Comparison of ENCODE assay signal across 11 cellular contexts in genomic region chr4:184437988-184438774, GRCh38.
DNase-seq lines count a peak whose midpoint lies in the region; ATAC-seq and TF ChIP-seq lines count a peak whose summit lies in the region.
"Had no signal": no experiment of that assay in that cellular context is flagged by ENCODE, and none has a peak within 500 bp of the region (broad histone marks: within the 10 kb centered on the region; RNA-seq: fewer than 3 reads in every experiment).

No MANE protein-coding gene starts in this region.

- ATAC-seq in GM19395 (IDR thresholded peaks at IDR 0.05; ENCODE audit: unreplicated experiment): peak; percentile 68
- no peak for ATAC-seq in GM18502 (IDR thresholded peaks at IDR 0.05; ENCODE audit: poor library complexity, unreplicated experiment)
- ATAC-seq: esophagus mucosa had no signal

- H3K4me3 ChIP-seq in neutrophil (ENCODE audit: low read depth in 1 of 2, low read length in 1 of 2) (no peak overlapping the region), coronary artery (no peak overlapping the region)
- H3K4me3 ChIP-seq: vagina had no signal

- 0 out of 2 replicates have a peak overlapping the region, but pooled peaks have one; percentile 9 for H3K27ac ChIP-seq in VCaP
- H3K27ac ChIP-seq in neutrophil: peak overlapping the region; percentile 73
- H3K27ac ChIP-seq in coronary artery: no peak overlapping the region
- H3K27ac ChIP-seq: vagina had no signal

- H3K36me3 ChIP-seq in neutrophil: peaks cover 9% of the 10 kb centered on the region
- H3K36me3 ChIP-seq: vagina had no signal

- H3K9me3 ChIP-seq in neutrophil: no peaks in the 10 kb centered on the region
- H3K9me3 ChIP-seq: vagina had no signal

- DNase-seq in MV-4-11 (lab: John Stamatoyannopoulos, UW) (peak; percentile 83), coronary artery (ENCODE audit: low spot score) (no peak), Ammon's horn (ENCODE audit: low spot score) (no peak)
- DNase-seq: activated naive CD4-positive, alpha-beta T cell treated with Interleukin-2 at 50 U/mL for 16 hours; mammary epithelial cell had no signal

- TF ChIP-seq CTCF in VCaP (conservative IDR thresholded peaks at IDR 0.05): 0 out of 2 replicates have a peak, but pooled peaks have one; percentile 9
- TF ChIP-seq CTCF in neutrophil (IDR thresholded peaks at IDR 0.05): no peak
- TF ChIP-seq CTCF in coronary artery (IDR thresholded peaks at IDR 0.05): no peak

- no peaks in the 10 kb centered on the region for H3K27me3 ChIP-seq in neutrophil
- H3K27me3 ChIP-seq: vagina had no signal

- H3K4me1 ChIP-seq in neutrophil (ENCODE audit: control insufficient read depth in 1 of 2, insufficient read depth in 1 of 2, low read depth in 1 of 2, low read length in 1 of 2): peaks cover 26 to 41% of the 10 kb centered on the region in 2 experiments

Comparison
In these comparisons a context has a peak if more than half of its experiments do, and no peak if none do; other contexts are left out.
1. H3K27ac ChIP-seq: peak in VCaP (single experiment) and neutrophil (single experiment); none in coronary artery (0 of 2).